In genomic region chr9:121331549-121331948, GRCh38 we compare ENCODE assay signal across 18 cellular contexts. TPM values are rescaled to one million over a fixed set of nuclear protein-coding genes. Genes with fewer than 3 reads are reported as not detected.
DNase-seq lines count a peak whose midpoint lies in the region; ATAC-seq, FAIRE-seq and TF ChIP-seq lines count a peak whose summit lies in the region.
"Had no signal": no experiment of that assay in that cellular context is flagged by ENCODE, and none has a peak within 500 bp of the region (broad histone marks: within the 10 kb centered on the region; RNA-seq: fewer than 3 reads in every experiment).

No MANE protein-coding gene starts in this region.

- H3K4me1 Mint-ChIP-seq in CD8-positive, alpha-beta T cell (ENCODE audit: low read depth) = no peaks in the 10 kb centered on the region
- H3K4me1 Mint-ChIP-seq: activated naive CD4-positive, alpha-beta T cell treated with anti-CD3 and anti-CD28 coated beads, Interleukin-2, amount 50 U/mL, for 24 hours had no signal

- intact Hi-C loops in ascending aorta (cut with DNase I) = no loop called here
- intact Hi-C loops in CD8-positive, alpha-beta T cell (cut with DNase I, micrococcal nuclease) = no loop called here

- FAIRE-seq in A549 (lab: Jason Lieb, UNC) = no peak

- ATAC-seq in A549 = no peak; a peak in 1 of 6 replicates
- no peak for ATAC-seq in CD8-positive, alpha-beta T cell

- TF ChIP-seq CTCF in A549 (IDR thresholded peaks at IDR 0.05) (no peak), ascending aorta (IDR thresholded peaks at IDR 0.05) (no peak), smooth muscle cell (IDR thresholded peaks at IDR 0.05; ENCODE audit: borderline replicate concordance, insufficient read depth, poor library complexity, severe bottlenecking) (no peak), GM13976 (IDR thresholded peaks at IDR 0.05; ENCODE audit: borderline replicate concordance, control extremely low read depth, extremely low read depth, insufficient read depth, missing control alignments) (no peak)
- TF ChIP-seq CTCF in CD8-positive, alpha-beta T cell (IDR thresholded peaks at IDR 0.05) = no peak

- no peaks in the 10 kb centered on the region for H3K27me3 Mint-ChIP-seq in CD8-positive, alpha-beta T cell (ENCODE audit: low read depth)
- H3K27me3 Mint-ChIP-seq: activated naive CD4-positive, alpha-beta T cell treated with anti-CD3 and anti-CD28 coated beads, Interleukin-2, amount 50 U/mL, for 24 hours had no signal

- H3K4me3 Mint-ChIP-seq in CD8-positive, alpha-beta T cell = no peak overlapping the region
- H3K4me3 Mint-ChIP-seq: activated naive CD4-positive, alpha-beta T cell treated with anti-CD3 and anti-CD28 coated beads, Interleukin-2, amount 50 U/mL, for 24 hours had no signal

- H3K36me3 Mint-ChIP-seq in CD8-positive, alpha-beta T cell = peaks cover 25% of the 10 kb centered on the region

- CTCF ChIA-PET in A549 (lab: Yijun Ruan, JAX) = interaction anchor here (0.6 to 7.2 kb wide), 6 partner anchors 11 to 118 kb away, joined by 3 to 62 read pairs (median 4); no protein-coding TSS in a partner anchor
- CTCF ChIA-PET in CD8-positive, alpha-beta T cell (lab: Charles Lee) = interaction anchor here (1.0 to 6.1 kb wide), 2 partner anchors 11 to 68 kb away, joined by 4 to 39 read pairs; no protein-coding TSS in a partner anchor

- no peak overlapping the region for H2AFZ ChIP-seq in smooth muscle cell (ENCODE audit: low read depth)

- in situ Hi-C loops in GM13976 (cut with MboI; ENCODE audit: low sequenced_read_pairs, unreplicated experiment) = no loop called here

- H3K4me3 ChIP-seq in A549 (no peak overlapping the region), ascending aorta (no peak overlapping the region), smooth muscle cell (no peak overlapping the region)
- H3K4me3 ChIP-seq in CD8-positive, alpha-beta T cell (ENCODE audit: low read depth, low read length) = no peak overlapping the region

- peak overlapping the region; percentile 16 to 33; a peak in 2 of 6 replicates for H3K27ac ChIP-seq in A549
- H3K27ac ChIP-seq in ascending aorta = peak overlapping the region; percentile 98 to 99
- H3K27ac ChIP-seq in smooth muscle cell (ENCODE audit: low read depth) = peak overlapping the region; percentile 77
- no peak overlapping the region for H3K27ac ChIP-seq in CD8-positive, alpha-beta T cell (ENCODE audit: low read depth, low read length)
- H3K27ac ChIP-seq: brain microvascular endothelial cell had no signal

- H3K27ac Mint-ChIP-seq in CD8-positive, alpha-beta T cell = no peak overlapping the region
- H3K27ac Mint-ChIP-seq: activated naive CD4-positive, alpha-beta T cell treated with anti-CD3 and anti-CD28 coated beads, Interleukin-2, amount 50 U/mL, for 24 hours had no signal

- H3K79me2 ChIP-seq in smooth muscle cell (ENCODE audit: low read depth) = no peaks in the 10 kb centered on the region

- no peaks in the 10 kb centered on the region for H3K9me3 ChIP-seq in A549
- no peaks in the 10 kb centered on the region for H3K9me3 ChIP-seq in ascending aorta
- no peaks in the 10 kb centered on the region for H3K9me3 ChIP-seq in smooth muscle cell (replicated peaks; ENCODE audit: low read depth)
- no peaks in the 10 kb centered on the region for H3K9me3 ChIP-seq in CD8-positive, alpha-beta T cell (ENCODE audit: low read length)

- H3K4me2 ChIP-seq in A549 (no peak overlapping the region), smooth muscle cell (no peak overlapping the region)

- no peak for TF ChIP-seq RAD21 in A549 (conservative IDR thresholded peaks at IDR 0.05 in 1 of 2, IDR thresholded peaks at IDR 0.05 in 1 of 2)

- WGBS in A549 (ENCODE audit: missing lambda C conversion rate) = 93% methylated on average over 3 of the region's 3 CpGs
- WGBS in smooth muscle cell (ENCODE audit: low lambda C conversion rate) = 66% methylated on average over 3 of the region's 3 CpGs

- no peak for DNase-seq in A549 (ENCODE audit: low read depth in 1 of 2, low spot score in 1 of 2)
- no peak for DNase-seq in ascending aorta (ENCODE audit: low spot score in 2 of 2)
- DNase-seq in iris pigment epithelial cell (ENCODE audit: low read depth) = peak; percentile 14
- no peak for DNase-seq in smooth muscle cell (lab: John Stamatoyannopoulos, UW; ENCODE audit: unreplicated experiment)
- no peak for DNase-seq in stimulated activated naive CD4-positive, alpha-beta T cell treated with Interleukin-2 at 50 U/mL for 16 hours (lab: John Stamatoyannopoulos, UW)
- no peak for DNase-seq in GM13976 (ENCODE audit: low spot score)
- DNase-seq in H4 (ENCODE audit: low spot score) = no peak
- DNase-seq in CD8-positive, alpha-beta T cell = no peak
- DNase-seq: activated CD4-positive, alpha-beta T cell treated with anti-CD3 and anti-CD28 coated beads, Interleukin-2, amount 50 U/mL, for 4 hours; activated T-cell treated with anti-CD3 and anti-CD28 coated beads, Interleukin-2, amount 50 U/mL, for 1 hour; COR-L47; MV-4-11; NCI-H2107; NCI-H774; stimulated activated CD4-positive, alpha-beta T cell treated with anti-CD3 and anti-CD28 coated beads, Interleukin-4, amount 100 ng/mL, for 24 hours; stimulated activated CD8-positive, alpha-beta memory T cell treated with anti-CD3 and anti-CD28 coated beads, Interleukin-4, amount 100 ng/mL, for 48 hours had no signal

- TF ChIP-seq POLR2A in A549 (IDR thresholded peaks at IDR 0.05; ENCODE audit: low read length) = no peak

- peaks cover 13% of the 10 kb centered on the region for H3K4me1 ChIP-seq in A549
- H3K4me1 ChIP-seq in ascending aorta = peaks cover 15 to 50% of the 10 kb centered on the region in 2 donors
- peaks cover 3% of the 10 kb centered on the region for H3K4me1 ChIP-seq in smooth muscle cell (ENCODE audit: low read depth)
- no peaks in the 10 kb centered on the region for H3K4me1 ChIP-seq in CD8-positive, alpha-beta T cell (ENCODE audit: insufficient read depth, low read length)

- peaks cover 73 to 88% of the 10 kb centered on the region in 2 donors for H3K36me3 ChIP-seq in ascending aorta
- H3K36me3 ChIP-seq in smooth muscle cell (ENCODE audit: low read depth) = peaks cover 11% of the 10 kb centered on the region
- no peaks in the 10 kb centered on the region for H3K36me3 ChIP-seq in CD8-positive, alpha-beta T cell (ENCODE audit: insufficient read depth, low read length)

- no peaks in the 10 kb centered on the region for H4K20me1 ChIP-seq in smooth muscle cell (ENCODE audit: low read depth)

- no peaks in the 10 kb centered on the region for H3K9me3 Mint-ChIP-seq in CD8-positive, alpha-beta T cell
- H3K9me3 Mint-ChIP-seq: activated naive CD4-positive, alpha-beta T cell treated with anti-CD3 and anti-CD28 coated beads, Interleukin-2, amount 50 U/mL, for 24 hours had no signal

- no peak overlapping the region for H3K9ac ChIP-seq in smooth muscle cell (ENCODE audit: low read depth)

- no peak for TF ChIP-seq EP300 in A549 (IDR thresholded peaks at IDR 0.05)

- H3F3A ChIP-seq in smooth muscle cell (ENCODE audit: low read depth) = peaks cover 50% of the 10 kb centered on the region

- H3K27me3 ChIP-seq in ascending aorta (no peaks in the 10 kb centered on the region), smooth muscle cell (ENCODE audit: low read depth) (no peaks in the 10 kb centered on the region)
- no peaks in the 10 kb centered on the region for H3K27me3 ChIP-seq in CD8-positive, alpha-beta T cell (ENCODE audit: insufficient read depth, low read length)
- H3K27me3 ChIP-seq: brain microvascular endothelial cell had no signal

- POLR2A ChIA-PET in A549 (lab: Yijun Ruan, JAX) = no interaction called here
- POLR2A ChIA-PET in CD8-positive, alpha-beta T cell (lab: Charles Lee) = no interaction called here

TF ChIP-seq in A549, 52 proteins besides CTCF, POLR2A, EP300 and RAD21:
- TF ChIP-seq EHF (CRISPR knock-in tag; IDR thresholded peaks at IDR 0.05) (no peak), CEBPB (IDR thresholded peaks at IDR 0.05) (no peak), GATA3 (IDR thresholded peaks at IDR 0.05; ENCODE audit: borderline replicate concordance) (no peak), FOSL2 (IDR thresholded peaks at IDR 0.05) (no peak), FOSL2 (CRISPR knock-in tag; IDR thresholded peaks at IDR 0.05) (0 out of 2 replicates have a peak, but pooled peaks have one; percentile 7)

RNA-seq across cellular contexts. Expression of gene STOM, which starts 38.5 kb away (rescaled TPM):
- polyA plus RNA-seq in A549 (2011; rRNA removed) = 234 and 246 TPM in 2 replicates
- 40.8 and 49.6 TPM in 2 replicates for polyA plus RNA-seq in A549 (2012; cell fraction: cytosol; rRNA removed)
- 21.8 and 32.1 TPM in 2 replicates for polyA plus RNA-seq in A549 (2012; cell fraction: nucleus; rRNA removed)
- 83.3 to 92.0 TPM (median 91.4 TPM) in 3 replicates for polyA plus RNA-seq in A549 (2017; fragmentation: RNase III; extraction: RNeasy Plus Mini Kit Qiagen cat#74134 plus additional on column Dnase treatment)
- 99.2 and 99.5 TPM in 2 replicates for polyA minus RNA-seq in A549 (2011; rRNA and poly(A)+ RNA removed)
- total RNA-seq in ascending aorta = 306 TPM
- 171 and 187 TPM in 2 replicates for total RNA-seq in smooth muscle cell
- polyA plus RNA-seq in smooth muscle cell = 105 and 136 TPM in 2 replicates
- total RNA-seq in H4 (2014; rRNA removed; shearing (Covaris generic)) = 38.2 and 47.0 TPM in 2 replicates
- total RNA-seq in CD8-positive, alpha-beta T cell = 10 to 100 TPM; 47.4 to 48.2 TPM
